17 cellular contexts compared by ENCODE assay signal in the genomic region with DNA sequence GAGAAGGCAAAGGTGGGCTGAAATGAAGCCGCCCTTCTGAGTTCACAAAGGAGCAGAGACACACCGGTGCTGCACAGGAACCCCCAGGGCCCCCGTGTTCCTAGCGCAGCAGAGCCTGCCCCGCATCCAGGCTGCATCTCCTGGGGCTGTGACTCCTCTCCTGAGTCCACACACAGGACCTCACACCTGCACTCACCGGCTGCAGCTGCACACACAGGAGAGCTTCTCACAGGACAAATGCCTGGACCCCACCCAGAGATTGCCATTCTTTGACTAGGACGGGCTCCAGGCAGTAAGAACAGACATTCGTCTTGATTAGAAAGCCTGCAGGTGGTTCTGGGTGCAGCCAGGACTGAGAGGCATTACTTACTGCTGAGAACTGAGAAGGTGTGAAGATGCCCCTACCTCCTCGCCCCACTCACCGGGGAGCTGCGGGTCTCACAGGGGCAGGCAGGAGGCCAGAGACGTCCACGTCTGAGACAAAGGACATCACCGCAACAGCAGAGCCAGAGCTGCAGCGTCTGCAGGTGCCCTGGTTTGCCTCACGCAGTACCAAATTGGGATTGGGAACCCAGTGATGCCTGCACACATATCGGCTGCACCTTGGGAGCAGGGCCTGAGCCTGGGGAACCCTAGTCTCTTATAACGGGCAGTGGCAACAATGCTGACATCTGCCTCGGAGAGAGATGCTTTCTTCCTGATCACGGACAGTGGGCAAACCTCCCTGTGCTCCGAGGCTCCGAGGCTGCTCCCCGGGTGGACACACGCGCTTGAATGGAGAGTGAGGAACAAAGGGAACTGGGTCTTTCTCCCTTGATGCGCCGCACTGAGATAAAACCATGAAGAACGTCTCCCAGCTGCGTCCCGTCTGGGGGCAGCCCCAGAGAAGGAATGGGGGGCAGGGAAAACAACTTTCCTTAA. TPM values are rescaled to one million over a fixed set of nuclear protein-coding genes. Genes with fewer than 3 reads are reported as not detected.
DNase-seq lines count a peak whose midpoint lies in the region; ATAC-seq, FAIRE-seq and TF ChIP-seq lines count a peak whose summit lies in the region.
"Had no signal": no experiment of that assay in that cellular context is flagged by ENCODE, and none has a peak within 500 bp of the region (broad histone marks: within the 10 kb centered on the region; RNA-seq: fewer than 3 reads in every experiment).

No MANE protein-coding gene starts in this region.

- peaks cover 12% of the 10 kb centered on the region for H3K36me3 Mint-ChIP-seq in stimulated activated effector memory CD8-positive, alpha-beta T cell treated with anti-CD3 and anti-CD28 coated beads, Interleukin-12 subunit alpha, Interleukin-12 subunit beta, amount 100 ng/mL, for 72 hours

- H3K4me1 ChIP-seq in kidney (ENCODE audit: control insufficient read depth in 1 of 2, insufficient read depth in 1 of 2, low read depth in 1 of 2, low read length in 2 of 2) = peaks cover 0 to 2% of the 10 kb centered on the region in 2 donors

- no peaks in the 10 kb centered on the region for H3K9me3 Mint-ChIP-seq in stimulated activated effector memory CD8-positive, alpha-beta T cell treated with anti-CD3 and anti-CD28 coated beads, Interleukin-12 subunit alpha, Interleukin-12 subunit beta, amount 100 ng/mL, for 72 hours
- H3K9me3 Mint-ChIP-seq: dendritic cell treated with granulocyte-macrophage colony-stimulating factor and Interleukin-4, amounts not matched to agents 40 ng/mL and 50 ng/mL, for 4 days had no signal

- intact Hi-C loops in kidney (cut with DNase I) = no loop called here

- H3K4me1 Mint-ChIP-seq in stimulated activated effector memory CD8-positive, alpha-beta T cell treated with anti-CD3 and anti-CD28 coated beads, Interleukin-12 subunit alpha, Interleukin-12 subunit beta, amount 100 ng/mL, for 72 hours = peaks cover 51% of the 10 kb centered on the region

- no peaks in the 10 kb centered on the region for H3K36me3 ChIP-seq in kidney (ENCODE audit: control insufficient read depth in 1 of 2, insufficient read depth in 2 of 2, low read length in 2 of 2)
- H3K36me3 ChIP-seq: ascending aorta had no signal

- H3K27ac Mint-ChIP-seq in stimulated activated effector memory CD8-positive, alpha-beta T cell treated with anti-CD3 and anti-CD28 coated beads, Interleukin-12 subunit alpha, Interleukin-12 subunit beta, amount 100 ng/mL, for 72 hours = peak overlapping the region; percentile 76
- H3K27ac Mint-ChIP-seq: dendritic cell treated with granulocyte-macrophage colony-stimulating factor and Interleukin-4, amounts not matched to agents 40 ng/mL and 50 ng/mL, for 4 days; progenitor cell of endocrine pancreas had no signal

- H3K4me3 ChIP-seq in kidney (ENCODE audit: low read length in 2 of 2) = no peak overlapping the region
- H3K4me3 ChIP-seq: ascending aorta had no signal

- no peak for TF ChIP-seq CTCF in kidney (IDR thresholded peaks at IDR 0.05; ENCODE audit: borderline replicate concordance, extremely low read depth, insufficient read depth)

- no peak overlapping the region for H3K4me3 Mint-ChIP-seq in stimulated activated effector memory CD8-positive, alpha-beta T cell treated with anti-CD3 and anti-CD28 coated beads, Interleukin-12 subunit alpha, Interleukin-12 subunit beta, amount 100 ng/mL, for 72 hours
- H3K4me3 Mint-ChIP-seq: B cell; dendritic cell treated with granulocyte-macrophage colony-stimulating factor and Interleukin-4, amounts not matched to agents 40 ng/mL and 50 ng/mL, for 4 days had no signal

- ATAC-seq in stimulated activated effector memory CD8-positive, alpha-beta T cell treated with anti-CD3 and anti-CD28 coated beads, Interleukin-12 subunit alpha, Interleukin-12 subunit beta, amount 100 ng/mL, for 72 hours = no peak
- no peak for ATAC-seq in GM18502 (IDR thresholded peaks at IDR 0.05; ENCODE audit: poor library complexity, unreplicated experiment)
- ATAC-seq in GM21526 (IDR thresholded peaks at IDR 0.05; ENCODE audit: low FRiP score, unreplicated experiment) = no peak

- DNase-seq in activated effector memory CD4-positive, alpha-beta T cell treated with anti-CD3 and anti-CD28 coated beads, Interleukin-2, amount 50 U/mL, for 16 hours = peak; percentile 60
- no peak for DNase-seq in activated effector memory CD4-positive, alpha-beta T cell treated with Interleukin-2 at 50 U/mL for 16 hours
- DNase-seq in NCI-H146 treated with DMSO at 0.1 percent for 48 hours (lab: John Stamatoyannopoulos, UW; ENCODE audit: unreplicated experiment) (peak; percentile 36), kidney (peak; percentile 46)
- DNase-seq in stimulated activated effector memory CD8-positive, alpha-beta T cell treated with anti-CD3 and anti-CD28 coated beads, Interleukin-12 subunit alpha, Interleukin-12 subunit beta, amount 100 ng/mL, for 72 hours (ENCODE audit: low spot score in 2 of 2) = no peak
- no peak for DNase-seq in activated CD4-positive, alpha-beta T cell treated with anti-CD3 and anti-CD28 coated beads for 48 hours
- DNase-seq: DND-41; NCI-H1417 treated with DMSO at 0.1 percent for 48 hours; SHP77 treated with DMSO at 0.1 percent for 48 hours; stimulated activated CD8-positive, alpha-beta memory T cell treated with anti-CD3 and anti-CD28 coated beads, Interleukin-4, amount 100 ng/mL, for 48 hours had no signal

- FAIRE-seq in kidney (lab: Jason Lieb, UNC) = no peak
- FAIRE-seq: urothelium cell line had no signal

- H3K27ac ChIP-seq in kidney (ENCODE audit: low read depth in 2 of 2, low read length in 2 of 2) = no peak overlapping the region
- H3K27ac ChIP-seq: ascending aorta had no signal

- no peaks in the 10 kb centered on the region for H3K9me3 ChIP-seq in kidney (ENCODE audit: control insufficient read depth in 1 of 2, low read length in 2 of 2)
- H3K9me3 ChIP-seq: ascending aorta had no signal

- H3K9ac ChIP-seq in kidney (ENCODE audit: low read length in 2 of 2) = no peak overlapping the region

RNA-seq across cellular contexts. Expression of a gene that starts 50.4 kb away (rescaled TPM):
- 28.8 TPM for total RNA-seq in kidney
- polyA plus RNA-seq in kidney (ENCODE audit: insufficient read depth, low read depth, low replicate concordance) = 4.2 TPM

Comparison
In these comparisons a context has a peak if more than half of its experiments do, and no peak if none do; other contexts are left out.
1. DNase-seq: peak in activated effector memory CD4-positive, alpha-beta T cell treated with anti-CD3 and anti-CD28 coated beads, Interleukin-2, amount 50 U/mL, for 16 hours (single experiment), NCI-H146 treated with DMSO at 0.1 percent for 48 hours (single experiment) and kidney (single experiment); none in activated effector memory CD4-positive, alpha-beta T cell treated with Interleukin-2 at 50 U/mL for 16 hours (single experiment), stimulated activated effector memory CD8-positive, alpha-beta T cell treated with anti-CD3 and anti-CD28 coated beads, Interleukin-12 subunit alpha, Interleukin-12 subunit beta, amount 100 ng/mL, for 72 hours (0 of 2) and activated CD4-positive, alpha-beta T cell treated with anti-CD3 and anti-CD28 coated beads for 48 hours (single experiment).